ENCODE assay signal across 1 cellular context in genomic region chr11:79049627-79050238, GRCh38.
TF ChIP-seq lines count a peak whose summit lies in the region.

No MANE protein-coding gene starts in this region.

TF ChIP-seq in IMR-90, 13 proteins besides CTCF, POLR2A, EP300 and RAD21 (continued from another document):
- TF ChIP-seq USF2 (IDR thresholded peaks at IDR 0.05; ENCODE audit: low read depth, low read length) (no peak), MAZ (IDR thresholded peaks at IDR 0.05; ENCODE audit: borderline replicate concordance, low read depth, low read length) (no peak), MAFK (IDR thresholded peaks at IDR 0.05; ENCODE audit: low read depth, low read length) (no peak)
